In the genomic region with DNA sequence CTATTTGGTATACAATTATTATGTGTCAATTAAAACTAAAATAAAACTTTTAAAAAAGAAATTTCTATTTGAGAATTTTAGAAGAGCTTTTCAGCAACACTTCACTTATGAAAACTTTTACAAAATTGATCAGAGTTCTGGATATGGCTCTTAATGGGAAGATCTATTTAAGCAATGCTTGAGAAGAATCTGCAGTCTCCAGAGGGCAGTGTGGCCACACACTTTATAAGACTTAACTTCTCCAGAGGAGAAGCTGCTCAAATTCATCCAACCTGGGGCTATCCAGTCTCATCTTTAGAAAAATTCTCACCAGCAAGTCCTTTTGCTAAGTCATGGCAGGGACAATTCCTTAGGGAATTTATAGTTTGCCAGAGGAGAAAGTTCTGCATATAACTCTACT, we compare ENCODE assay signal across 10 cellular contexts. TPM values are rescaled to one million over a fixed set of nuclear protein-coding genes. Genes with fewer than 3 reads are reported as not detected.
DNase-seq lines count a peak whose midpoint lies in the region; TF ChIP-seq lines count a peak whose summit lies in the region.
"Had no signal": no experiment of that assay in that cellular context is flagged by ENCODE, and none has a peak within 500 bp of the region (broad histone marks: within the 10 kb centered on the region; RNA-seq: fewer than 3 reads in every experiment).

No MANE protein-coding gene starts in this region.

- DNase-seq in cardiac muscle cell (ENCODE audit: low read depth in 1 of 2, low spot score in 1 of 2) = peak; percentile 9 to 60
- DNase-seq in right atrium auricular region (ENCODE audit: low spot score) = no peak
- peak; percentile 30 for DNase-seq in OCI-LY7 (ENCODE audit: low spot score)
- DNase-seq in erythroblast (lab: John Stamatoyannopoulos, UW) = peak; percentile 26 to 27
- DNase-seq in type B pancreatic cell (ENCODE audit: extremely low spot score, unreplicated experiment) = no peak
- no peak for DNase-seq in activated naive CD4-positive, alpha-beta T cell treated with anti-CD3 and anti-CD28 coated beads, Interleukin-2, amount 10 ng/mL, durations not matched to agents 7 days and 5 days
- DNase-seq in activated CD4-positive, alpha-beta T cell treated with anti-CD3 and anti-CD28 coated beads, Interleukin-2, amount 10 ng/mL, durations not matched to agents 7 days and 5 days = no peak
- DNase-seq in kidney glomerular epithelial cell (lab: John Stamatoyannopoulos, UW) = no peak
- DNase-seq: DMS79 treated with DMSO at 0.1 percent for 48 hours, H7 had no signal

- no peak overlapping the region for H3K4me2 ChIP-seq in OCI-LY7 (ENCODE audit: low read length)

- H3K4me1 ChIP-seq in cardiac muscle cell (ENCODE audit: low read depth) (no peaks in the 10 kb centered on the region), right atrium auricular region (no peaks in the 10 kb centered on the region), OCI-LY7 (ENCODE audit: insufficient read depth, low read length, poor library complexity, severe bottlenecking) (no peaks in the 10 kb centered on the region)

- no peaks in the 10 kb centered on the region for H3K79me2 ChIP-seq in OCI-LY7 (ENCODE audit: insufficient read depth, low read depth, low read length)

- TF ChIP-seq CTCF in cardiac muscle cell (IDR thresholded peaks at IDR 0.05; ENCODE audit: low read depth, low read length) (peak; percentile 31), right atrium auricular region (IDR thresholded peaks at IDR 0.05) (peak in 1 of 2 donors; percentile 46), OCI-LY7 (conservative IDR thresholded peaks at IDR 0.05; ENCODE audit: low read length) (peak; percentile 72), type B pancreatic cell (conservative IDR thresholded peaks at IDR 0.05) (peak; percentile 44)

- H3K27ac ChIP-seq in cardiac muscle cell (no peak overlapping the region), right atrium auricular region (no peak overlapping the region), OCI-LY7 (ENCODE audit: low read depth, low read length, poor library complexity, severe bottlenecking) (no peak overlapping the region)

- H2AFZ ChIP-seq in OCI-LY7 (ENCODE audit: low read length) = no peak overlapping the region

- TF ChIP-seq POLR2A in erythroblast (IDR thresholded peaks at IDR 0.05; ENCODE audit: low read length) = no peak

- intact Hi-C loops in OCI-LY7 (cut with micrococcal nuclease; ENCODE audit: unreplicated experiment) = no loop called here

- no peaks in the 10 kb centered on the region for H4K20me1 ChIP-seq in OCI-LY7 (ENCODE audit: insufficient read depth, low read length)

- peaks cover 11% of the 10 kb centered on the region for H3K36me3 ChIP-seq in cardiac muscle cell
- peaks cover 23% of the 10 kb centered on the region for H3K36me3 ChIP-seq in right atrium auricular region
- H3K36me3 ChIP-seq in OCI-LY7 (ENCODE audit: insufficient read depth, low read length) = peaks cover 4% of the 10 kb centered on the region; the same call in 1 of the 2 replicates

- POLR2A ChIA-PET in OCI-LY7 (lab: Charles Lee) = no interaction called here
- POLR2A ChIA-PET in activated CD4-positive, alpha-beta T cell treated with anti-CD3 and anti-CD28 coated beads, Interleukin-2, amount 10 ng/mL, durations not matched to agents 7 days and 5 days (lab: Charles Lee) = no interaction called here

- BruUV-seq in OCI-LY7 (replicated peaks; lab: Mats Ljungman, UMichigan) = no TSS peak

- no peaks in the 10 kb centered on the region for H3K9me2 ChIP-seq in OCI-LY7 (ENCODE audit: insufficient read depth, low read length)

- H3K4me3 ChIP-seq in cardiac muscle cell (no peak overlapping the region), right atrium auricular region (no peak overlapping the region), OCI-LY7 (ENCODE audit: low read depth, low read length, poor library complexity, severe bottlenecking) (no peak overlapping the region)

- CTCF ChIA-PET in OCI-LY7 (lab: Charles Lee; ENCODE audit: unreplicated experiment) = no interaction called here
- CTCF ChIA-PET in activated naive CD4-positive, alpha-beta T cell treated with anti-CD3 and anti-CD28 coated beads, Interleukin-2, amount 10 ng/mL, durations not matched to agents 7 days and 5 days (lab: Charles Lee) = interaction anchor here (1.0 kb wide), 1 partner anchor 45 kb away, joined by 3 read pairs; no protein-coding TSS in a partner anchor
- CTCF ChIA-PET in activated CD4-positive, alpha-beta T cell treated with anti-CD3 and anti-CD28 coated beads, Interleukin-2, amount 10 ng/mL, durations not matched to agents 7 days and 5 days (lab: Charles Lee) = no interaction called here

- H3K36me3 Mint-ChIP-seq in type B pancreatic cell = peaks cover 6% of the 10 kb centered on the region
- peaks cover 4% of the 10 kb centered on the region for H3K36me3 Mint-ChIP-seq in activated naive CD4-positive, alpha-beta T cell treated with anti-CD3 and anti-CD28 coated beads, Interleukin-2, amount 10 ng/mL, durations not matched to agents 7 days and 5 days
- no peaks in the 10 kb centered on the region for H3K36me3 Mint-ChIP-seq in activated CD4-positive, alpha-beta T cell treated with anti-CD3 and anti-CD28 coated beads, Interleukin-2, amount 10 ng/mL, durations not matched to agents 7 days and 5 days (ENCODE audit: low read depth)

- no peak overlapping the region for H3K27ac Mint-ChIP-seq in type B pancreatic cell
- no peak overlapping the region for H3K27ac Mint-ChIP-seq in activated naive CD4-positive, alpha-beta T cell treated with anti-CD3 and anti-CD28 coated beads, Interleukin-2, amount 10 ng/mL, durations not matched to agents 7 days and 5 days
- no peak overlapping the region for H3K27ac Mint-ChIP-seq in activated CD4-positive, alpha-beta T cell treated with anti-CD3 and anti-CD28 coated beads, Interleukin-2, amount 10 ng/mL, durations not matched to agents 7 days and 5 days

- H3K27me3 ChIP-seq in cardiac muscle cell (no peaks in the 10 kb centered on the region), right atrium auricular region (no peaks in the 10 kb centered on the region)

- H3K4me1 Mint-ChIP-seq in type B pancreatic cell (ENCODE audit: unreplicated experiment) = no peaks in the 10 kb centered on the region
- no peaks in the 10 kb centered on the region for H3K4me1 Mint-ChIP-seq in activated naive CD4-positive, alpha-beta T cell treated with anti-CD3 and anti-CD28 coated beads, Interleukin-2, amount 10 ng/mL, durations not matched to agents 7 days and 5 days
- H3K4me1 Mint-ChIP-seq in activated CD4-positive, alpha-beta T cell treated with anti-CD3 and anti-CD28 coated beads, Interleukin-2, amount 10 ng/mL, durations not matched to agents 7 days and 5 days = no peaks in the 10 kb centered on the region

- no peaks in the 10 kb centered on the region for H3K9me3 ChIP-seq in cardiac muscle cell (ENCODE audit: low read depth)
- no peaks in the 10 kb centered on the region for H3K9me3 ChIP-seq in right atrium auricular region
- no peaks in the 10 kb centered on the region for H3K9me3 ChIP-seq in OCI-LY7 (ENCODE audit: low read length)

- H3K27me3 Mint-ChIP-seq in type B pancreatic cell = no peaks in the 10 kb centered on the region
- H3K27me3 Mint-ChIP-seq in activated naive CD4-positive, alpha-beta T cell treated with anti-CD3 and anti-CD28 coated beads, Interleukin-2, amount 10 ng/mL, durations not matched to agents 7 days and 5 days = peaks cover 4% of the 10 kb centered on the region
- H3K27me3 Mint-ChIP-seq in activated CD4-positive, alpha-beta T cell treated with anti-CD3 and anti-CD28 coated beads, Interleukin-2, amount 10 ng/mL, durations not matched to agents 7 days and 5 days = peaks cover 6% of the 10 kb centered on the region

- no peak overlapping the region for H3K4me3 Mint-ChIP-seq in type B pancreatic cell
- H3K4me3 Mint-ChIP-seq in activated naive CD4-positive, alpha-beta T cell treated with anti-CD3 and anti-CD28 coated beads, Interleukin-2, amount 10 ng/mL, durations not matched to agents 7 days and 5 days = no peak overlapping the region
- no peak overlapping the region for H3K4me3 Mint-ChIP-seq in activated CD4-positive, alpha-beta T cell treated with anti-CD3 and anti-CD28 coated beads, Interleukin-2, amount 10 ng/mL, durations not matched to agents 7 days and 5 days

- H3K9me3 Mint-ChIP-seq in type B pancreatic cell = no peaks in the 10 kb centered on the region
- H3K9me3 Mint-ChIP-seq in activated naive CD4-positive, alpha-beta T cell treated with anti-CD3 and anti-CD28 coated beads, Interleukin-2, amount 10 ng/mL, durations not matched to agents 7 days and 5 days = no peaks in the 10 kb centered on the region
- H3K9me3 Mint-ChIP-seq in activated CD4-positive, alpha-beta T cell treated with anti-CD3 and anti-CD28 coated beads, Interleukin-2, amount 10 ng/mL, durations not matched to agents 7 days and 5 days = no peaks in the 10 kb centered on the region

RNA-seq across cellular contexts. Expression of gene AGO1, which starts 25.2 kb away (rescaled TPM):
- total RNA-seq in cardiac muscle cell = 18.9 and 19.1 TPM in 2 replicates
- 9.6 and 10.1 TPM in 2 replicates for polyA plus RNA-seq in cardiac muscle cell
- total RNA-seq in right atrium auricular region = 10 to 100 TPM; 20.3 to 22.1 TPM
- total RNA-seq in OCI-LY7 (2014; rRNA removed; shearing (Covaris generic)) = 5.8 and 8.1 TPM in 2 replicates
- total RNA-seq in OCI-LY7 (2022) = 20.6 and 20.9 TPM in 2 replicates
- total RNA-seq in type B pancreatic cell (ENCODE audit: low replicate concordance) = 37.3 and 47.7 TPM in 2 replicates
- total RNA-seq in activated CD4-positive, alpha-beta T cell treated with anti-CD3 and anti-CD28 coated beads, Interleukin-2, amount 10 ng/mL, durations not matched to agents 7 days and 5 days = 10 to 100 TPM; 22.3 to 22.4 TPM

RNA-seq across cellular contexts. Expression of gene AGO4, which starts 50.0 kb away (rescaled TPM):
- total RNA-seq in cardiac muscle cell (15.1 and 21.1 TPM in 2 replicates), right atrium auricular region (10 to 100 TPM; 15.7 to 16.4 TPM), OCI-LY7 (2022) (18.6 and 22.3 TPM in 2 replicates), type B pancreatic cell (ENCODE audit: low replicate concordance) (15.9 and 21.4 TPM in 2 replicates)
- 11.4 and 17.8 TPM in 2 replicates for polyA plus RNA-seq in cardiac muscle cell
- 6.5 and 14.1 TPM in 2 replicates for total RNA-seq in OCI-LY7 (2014; rRNA removed; shearing (Covaris generic))
- 10 to 100 TPM; 14.7 to 17.5 TPM for total RNA-seq in activated CD4-positive, alpha-beta T cell treated with anti-CD3 and anti-CD28 coated beads, Interleukin-2, amount 10 ng/mL, durations not matched to agents 7 days and 5 days

Comparison
In these comparisons a context has a peak if more than half of its experiments do, and no peak if none do; other contexts are left out.
1. DNase-seq: peak in cardiac muscle cell (2 of 2), OCI-LY7 (single experiment) and erythroblast (2 of 2); none in right atrium auricular region (single experiment), type B pancreatic cell (single experiment), activated naive CD4-positive, alpha-beta T cell treated with anti-CD3 and anti-CD28 coated beads, Interleukin-2, amount 10 ng/mL, durations not matched to agents 7 days and 5 days (single experiment), activated CD4-positive, alpha-beta T cell treated with anti-CD3 and anti-CD28 coated beads, Interleukin-2, amount 10 ng/mL, durations not matched to agents 7 days and 5 days (single experiment) and kidney glomerular epithelial cell (single experiment).